17 cellular contexts compared by ENCODE assay signal in the genomic region with DNA sequence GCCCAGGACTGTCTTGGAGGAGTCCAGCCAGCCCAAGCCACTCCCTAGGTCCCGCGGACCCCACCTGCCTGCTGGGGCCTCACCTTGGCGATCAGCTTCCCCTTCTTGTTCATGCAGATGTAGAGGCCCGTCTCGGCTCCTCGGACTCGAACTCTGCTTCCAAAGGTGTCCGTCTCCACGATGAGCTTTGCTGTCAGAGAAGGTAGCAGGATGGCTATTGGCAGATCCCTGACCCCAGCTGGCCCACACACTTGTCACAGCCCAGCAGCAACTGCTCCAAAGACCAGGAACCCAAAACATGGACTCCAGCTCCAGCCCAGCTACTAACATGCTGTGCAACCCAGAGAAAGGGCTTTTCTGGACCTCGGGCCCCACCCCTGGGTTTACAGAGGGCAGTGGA. TPM values are rescaled to one million over a fixed set of nuclear protein-coding genes. Genes with fewer than 3 reads are reported as not detected.
A peak's percentile ranks its signal among the peaks of the same experiment; 100 is the strongest.
DNase-seq lines count a peak whose midpoint lies in the region; TF ChIP-seq lines count a peak whose summit lies in the region.
"Had no signal": no experiment of that assay in that cellular context is flagged by ENCODE, and none has a peak within 500 bp of the region (broad histone marks: within the 10 kb centered on the region; RNA-seq: fewer than 3 reads in every experiment).

No MANE protein-coding gene starts in this region.

- H3K27me3 Mint-ChIP-seq in endodermal cell (ENCODE audit: insufficient read depth) (peaks cover 20% of the 10 kb centered on the region), neural progenitor cell (ENCODE audit: insufficient read depth, low read depth) (peaks cover 55% of the 10 kb centered on the region), Calu3 (ENCODE audit: unreplicated experiment) (peaks cover 69% of the 10 kb centered on the region)

- H4K20me1 ChIP-seq in neural progenitor cell (ENCODE audit: low read depth), result peaks cover 3% of the 10 kb centered on the region

- H3K4me3 Mint-ChIP-seq in endodermal cell, result no peak overlapping the region
- H3K4me3 Mint-ChIP-seq in neural progenitor cell, result peak overlapping the region; percentile 72
- no peak overlapping the region for H3K4me3 Mint-ChIP-seq in Calu3 (ENCODE audit: low read depth, unreplicated experiment)
- H3K4me3 Mint-ChIP-seq: CD4-positive, alpha-beta memory T cell had no signal

- H3K27ac ChIP-seq in endodermal cell (ENCODE audit: low read depth, low read length) (no peak overlapping the region), neural progenitor cell (no peak overlapping the region)
- H3K27ac ChIP-seq: C4-2B had no signal

- peak overlapping the region; percentile 85 for H3K4me3 ChIP-seq in endodermal cell (ENCODE audit: low read length)
- H3K4me3 ChIP-seq in neural progenitor cell, result no peak overlapping the region
- H3K4me3 ChIP-seq: K562 had no signal

- no peak overlapping the region for H3K27ac Mint-ChIP-seq in endodermal cell
- H3K27ac Mint-ChIP-seq in neural progenitor cell, result no peak overlapping the region
- H3K27ac Mint-ChIP-seq in Calu3 (ENCODE audit: unreplicated experiment), result no peak overlapping the region
- H3K27ac Mint-ChIP-seq: CD4-positive, alpha-beta memory T cell had no signal

- CTCF ChIA-PET in Calu3 (lab: Charles Lee), result interaction anchor here (2.7 kb wide), 1 partner anchor 169 kb away, joined by 7 read pairs; no protein-coding TSS in a partner anchor

- DNase-seq in AG08396 (ENCODE audit: low spot score) (peak; percentile 10), GM13976 (ENCODE audit: low spot score) (peak; percentile 37), endodermal cell (no peak), neural progenitor cell (ENCODE audit: low spot score) (no peak), NCI-H748 (lab: John Stamatoyannopoulos, UW; ENCODE audit: unreplicated experiment) (no peak), Calu3 (no peak), mucosa of gallbladder (ENCODE audit: low spot score) (no peak)
- DNase-seq in activated CD4-positive, CD25-positive, alpha-beta regulatory T cell treated with anti-CD3 and anti-CD28 coated beads, Interleukin-2, amount 50 U/mL, for 72 hours, result no peak
- DNase-seq: ACHN, BE2C, DMS153, DND-41, GDM1 had no signal

- H3K9ac ChIP-seq in endodermal cell (ENCODE audit: extremely low read depth, low read length, poor library complexity, severe bottlenecking), result no peak overlapping the region
- no peak overlapping the region for H3K9ac ChIP-seq in neural progenitor cell

- H3K36me3 Mint-ChIP-seq in endodermal cell (ENCODE audit: low read depth) (peaks cover 23% of the 10 kb centered on the region), neural progenitor cell (no peaks in the 10 kb centered on the region), Calu3 (ENCODE audit: insufficient read depth, unreplicated experiment) (peaks cover 3% of the 10 kb centered on the region)
- H3K36me3 Mint-ChIP-seq: CD4-positive, alpha-beta memory T cell had no signal

- in situ Hi-C loops in GM13976 (cut with MboI; ENCODE audit: low sequenced_read_pairs, unreplicated experiment), result no loop called here

- intact Hi-C loops in Calu3 (cut with micrococcal nuclease; ENCODE audit: unreplicated experiment), result no loop called here

- no peaks in the 10 kb centered on the region for H3K79me2 ChIP-seq in neural progenitor cell (ENCODE audit: low read depth)

- peaks cover 10% of the 10 kb centered on the region for H3K27me3 ChIP-seq in endodermal cell (ENCODE audit: control insufficient read depth, insufficient read depth, low read length, poor library complexity, severe bottlenecking)
- peaks cover 43% of the 10 kb centered on the region for H3K27me3 ChIP-seq in neural progenitor cell

- no peak overlapping the region for H2AFZ ChIP-seq in neural progenitor cell (replicated peaks)

- TF ChIP-seq CTCF in GM13976 (IDR thresholded peaks at IDR 0.05; ENCODE audit: borderline replicate concordance, control extremely low read depth, extremely low read depth, insufficient read depth, missing control alignments) (no peak), endodermal cell (conservative IDR thresholded peaks at IDR 0.05) (no peak), neural progenitor cell (IDR thresholded peaks at IDR 0.05) (no peak), Calu3 (IDR thresholded peaks at IDR 0.05; ENCODE audit: unreplicated experiment) (no peak)

- no peaks in the 10 kb centered on the region for H3K9me3 Mint-ChIP-seq in endodermal cell
- H3K9me3 Mint-ChIP-seq in neural progenitor cell, result no peaks in the 10 kb centered on the region
- no peaks in the 10 kb centered on the region for H3K9me3 Mint-ChIP-seq in Calu3 (ENCODE audit: low read depth, unreplicated experiment)

- H3K4me1 ChIP-seq in endodermal cell (ENCODE audit: control insufficient read depth, insufficient read depth, low read length), result peaks cover 39% of the 10 kb centered on the region
- H3K4me1 ChIP-seq in neural progenitor cell, result peaks cover 65% of the 10 kb centered on the region
- H3K4me1 ChIP-seq: BE2C had no signal

- BruUV-seq in Calu3 (replicated peaks; lab: Mats Ljungman, UMichigan), result no TSS peak

- peaks cover 59% of the 10 kb centered on the region for H3K36me3 ChIP-seq in endodermal cell (ENCODE audit: control insufficient read depth, insufficient read depth, low read length)
- H3K36me3 ChIP-seq in neural progenitor cell, result no peaks in the 10 kb centered on the region
- H3K36me3 ChIP-seq: BE2C had no signal

- 97 to 100% methylated on average over 8 to 10 of the region's 10 CpGs for WGBS in endodermal cell (ENCODE audit: insufficient coverage in 1 of 2, insufficient read length in 1 of 2), 2 experiments

- H3K9me3 ChIP-seq in endodermal cell (ENCODE audit: control insufficient read depth, low read length) (no peaks in the 10 kb centered on the region), neural progenitor cell (ENCODE audit: low read depth) (no peaks in the 10 kb centered on the region)
- H3K9me3 ChIP-seq: BE2C had no signal

- H3F3A ChIP-seq in neural progenitor cell (ENCODE audit: low read depth), result peaks cover 49% of the 10 kb centered on the region

- no peak overlapping the region for H3K4me2 ChIP-seq in neural progenitor cell

- H3K4me1 Mint-ChIP-seq in endodermal cell (peaks cover 42% of the 10 kb centered on the region), neural progenitor cell (peaks cover 69% of the 10 kb centered on the region), Calu3 (ENCODE audit: low read depth, unreplicated experiment) (no peaks in the 10 kb centered on the region)

RNA-seq across cellular contexts. Expression of gene FGF8, which starts 4.5 kb away (rescaled TPM):
- 10 to 100 TPM; 13.3 to 46.5 TPM for total RNA-seq in endodermal cell
- polyA plus RNA-seq in endodermal cell (2013, experiment 1 of 2), result 28.6 TPM
- polyA plus RNA-seq in endodermal cell (2013, experiment 2 of 2), result 31.4 TPM
- 17.6 and 32.2 TPM in 2 replicates for total RNA-seq in neural progenitor cell (ENCODE audit: low replicate concordance)
- not detected in 2 replicates for total RNA-seq in Calu3 (2022)
- total RNA-seq in mucosa of gallbladder, result not detected
- total RNA-seq: A172; CD4-positive, alpha-beta memory T cell had no signal
- polyA plus RNA-seq: CD4-positive, alpha-beta memory T cell had no signal

RNA-seq across cellular contexts. Expression of gene NPM3, which starts 11.9 kb away (rescaled TPM):
- total RNA-seq in endodermal cell, result 100 to 1,000 TPM in 1 of 2 donors, 10 to 100 TPM in 1; 82.2 to 133 TPM
- polyA plus RNA-seq in endodermal cell (2013, experiment 1 of 2), result 81.8 TPM
- polyA plus RNA-seq in endodermal cell (2013, experiment 2 of 2), result 78.0 TPM
- 93.1 and 149 TPM in 2 replicates for total RNA-seq in neural progenitor cell (ENCODE audit: low replicate concordance)
- 51.1 and 51.5 TPM in 2 replicates for total RNA-seq in Calu3 (2022)
- 17.7 TPM for total RNA-seq in mucosa of gallbladder

RNA-seq across cellular contexts. Expression of gene OGA, which starts 46.9 kb away (rescaled TPM):
- total RNA-seq in endodermal cell, result 100 to 1,000 TPM; 138 to 149 TPM
- polyA plus RNA-seq in endodermal cell (2013, experiment 1 of 2), result 104 TPM
- 105 TPM for polyA plus RNA-seq in endodermal cell (2013, experiment 2 of 2)
- 197 and 275 TPM in 2 replicates for total RNA-seq in neural progenitor cell (ENCODE audit: low replicate concordance)
- 59.0 and 63.3 TPM in 2 replicates for total RNA-seq in Calu3 (2022)
- total RNA-seq in mucosa of gallbladder, result 104 TPM

Comparison
In these comparisons a context has a peak if more than half of its experiments do, and no peak if none do; other contexts are left out.
1. DNase-seq: peak in AG08396 (single experiment) and GM13976 (single experiment); none in endodermal cell (single experiment), neural progenitor cell (single experiment), NCI-H748 (single experiment), Calu3 (single experiment), mucosa of gallbladder (single experiment) and activated CD4-positive, CD25-positive, alpha-beta regulatory T cell treated with anti-CD3 and anti-CD28 coated beads, Interleukin-2, amount 50 U/mL, for 72 hours (single experiment).
2. RNA of gene FGF8, which starts 4.5 kb away (total RNA-seq): 13.3 to 46.5 TPM in endodermal cell and 17.6 to 32.2 TPM in neural progenitor cell; not detected in mucosa of gallbladder (single experiment) and not detected in Calu3; every median in the first group is over 10 times any median in the second.